Comparison of ENCODE assay signal across 15 cellular contexts in the genomic region with DNA sequence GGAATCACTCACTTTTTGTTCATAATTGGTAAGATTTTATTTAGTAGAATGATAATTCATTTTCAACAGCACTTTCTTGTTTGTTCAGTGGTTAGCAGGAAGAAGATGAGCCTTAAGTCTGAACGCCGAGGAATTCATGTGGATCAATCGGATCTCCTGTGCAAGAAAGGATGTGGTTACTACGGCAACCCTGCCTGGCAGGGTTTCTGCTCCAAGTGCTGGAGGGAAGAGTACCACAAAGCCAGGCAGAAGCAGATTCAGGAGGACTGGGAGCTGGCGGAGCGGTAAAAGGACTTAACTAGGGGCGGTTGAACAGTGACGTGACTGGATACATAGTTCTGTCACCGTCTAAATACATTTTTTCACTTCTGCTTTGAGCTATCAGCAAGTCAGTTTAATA. TPM values are rescaled to one million over a fixed set of nuclear protein-coding genes. Genes with fewer than 3 reads are reported as not detected.
A peak's percentile ranks its signal among the peaks of the same experiment; 100 is the strongest.
DNase-seq lines count a peak whose midpoint lies in the region; ATAC-seq and TF ChIP-seq lines count a peak whose summit lies in the region.
"Had no signal": no experiment of that assay in that cellular context is flagged by ENCODE, and none has a peak within 500 bp of the region (broad histone marks: within the 10 kb centered on the region; RNA-seq: fewer than 3 reads in every experiment).

No MANE protein-coding gene starts in this region.

- ATAC-seq in mucosa of descending colon (no peak), left cardiac atrium (no peak), omental fat pad (ENCODE audit: low FRiP score) (no peak)

- TF ChIP-seq CTCF in mucosa of descending colon (IDR thresholded peaks at IDR 0.05) (no peak), omental fat pad (IDR thresholded peaks at IDR 0.05) (no peak)

- no peak overlapping the region for H3K4me3 ChIP-seq in mucosa of descending colon
- H3K4me3 ChIP-seq: PC-9 had no signal

- no peaks in the 10 kb centered on the region for H3K9me3 ChIP-seq in mucosa of descending colon
- H3K9me3 ChIP-seq: BE2C had no signal

- H3K36me3 ChIP-seq in mucosa of descending colon (ENCODE audit: low read depth) = peaks cover 7% of the 10 kb centered on the region

- no peaks in the 10 kb centered on the region for H3K4me1 ChIP-seq in mucosa of descending colon (ENCODE audit: low read depth)
- H3K4me1 ChIP-seq: BE2C had no signal

- intact Hi-C loops in mucosa of descending colon (cut with DNase I, micrococcal nuclease) = no loop called here
- intact Hi-C loops in left cardiac atrium (cut with DNase I) = no loop called here

- DNase-seq in MV-4-11 (lab: John Stamatoyannopoulos, UW) = peak; percentile 58
- DNase-seq in astrocyte of the hippocampus (ENCODE audit: low read depth, low spot score) = peak; percentile 17
- DNase-seq in hippocampal formation (lab: John Stamatoyannopoulos, UW) = peak; percentile 7 to 16
- DNase-seq in putamen (ENCODE audit: low spot score) = peak; percentile 30
- no peak for DNase-seq in mucosa of descending colon
- no peak for DNase-seq in left cardiac atrium
- DNase-seq in omental fat pad (ENCODE audit: low spot score) = no peak
- DNase-seq: ACHN; BE2C; CD8-positive, alpha-beta memory T cell; EL; H7; NCI-H146; NCI-H446; PC-9 had no signal

RNA-seq across cellular contexts. Expression of a gene that starts 31.3 kb away (rescaled TPM):
- total RNA-seq in mucosa of descending colon = 10 to 100 TPM; 25.0 to 31.7 (median 26.9) TPM
- total RNA-seq in left cardiac atrium = 10 to 100 TPM; 16.0 to 20.8 TPM
- total RNA-seq in omental fat pad = 10 to 100 TPM; 29.8 to 72.1 (median 49.5) TPM

Comparison
In these comparisons a context has a peak if more than half of its experiments do, and no peak if none do; other contexts are left out.
1. DNase-seq: peak in MV-4-11 (single experiment), astrocyte of the hippocampus (single experiment), hippocampal formation (2 of 2) and putamen (single experiment); none in mucosa of descending colon (0 of 3), left cardiac atrium (single experiment) and omental fat pad (single experiment).